14 cellular contexts compared by ENCODE assay signal in genomic region chr19:13092608-13093260, GRCh38. TPM values are rescaled to one million over a fixed set of nuclear protein-coding genes. Genes with fewer than 3 reads are reported as not detected.
DNase-seq lines count a peak whose midpoint lies in the region; ATAC-seq and TF ChIP-seq lines count a peak whose summit lies in the region.
"Had no signal": no experiment of that assay in that cellular context is flagged by ENCODE, and none has a peak within 500 bp of the region (broad histone marks: within the 10 kb centered on the region; RNA-seq: fewer than 3 reads in every experiment).

No MANE protein-coding gene starts in this region.

- ATAC-seq in SK-N-SH treated with all-trans-retinoic acid at 6 μM for 48 hours (no peak), foreskin keratinocyte (no peak), GM21825 (IDR thresholded peaks at IDR 0.05; ENCODE audit: unreplicated experiment) (no peak), GM21576 (IDR thresholded peaks at IDR 0.05; ENCODE audit: unreplicated experiment) (no peak)

- no peak for DNase-seq in SK-N-SH
- no peak for DNase-seq in endodermal cell
- no peak for DNase-seq in neural progenitor cell (ENCODE audit: low spot score)
- peak; percentile 24 to 39 for DNase-seq in uterus
- DNase-seq in foreskin keratinocyte = no peak
- DNase-seq: activated T-cell treated with anti-CD3 and anti-CD28 coated beads, Interleukin-2, amount 50 U/mL, for 1 hour; KG1; PC-3; WERI-Rb-1 had no signal

- H3K27ac Mint-ChIP-seq in endodermal cell (no peak overlapping the region), neural progenitor cell (no peak overlapping the region)

- H3K27me3 Mint-ChIP-seq in endodermal cell (ENCODE audit: insufficient read depth) = peaks cover 64% of the 10 kb centered on the region
- H3K27me3 Mint-ChIP-seq in neural progenitor cell (ENCODE audit: insufficient read depth, low read depth) = peaks cover 45% of the 10 kb centered on the region

- H3F3A ChIP-seq in SK-N-SH (replicated peaks; ENCODE audit: insufficient read depth) (no peaks in the 10 kb centered on the region), neural progenitor cell (ENCODE audit: low read depth) (peaks cover 33% of the 10 kb centered on the region)

- no peak for TF ChIP-seq RAD21 in SK-N-SH (IDR thresholded peaks at IDR 0.05; ENCODE audit: low read length)

- no peak for TF ChIP-seq CTCF in SK-N-SH (IDR thresholded peaks at IDR 0.05)
- TF ChIP-seq CTCF in endodermal cell (conservative IDR thresholded peaks at IDR 0.05) = no peak
- TF ChIP-seq CTCF in neural progenitor cell (IDR thresholded peaks at IDR 0.05) = no peak
- TF ChIP-seq CTCF in uterus (IDR thresholded peaks at IDR 0.05) = no peak
- no peak for TF ChIP-seq CTCF in foreskin keratinocyte (conservative IDR thresholded peaks at IDR 0.05)

- H3K9ac ChIP-seq in SK-N-SH = no peak overlapping the region
- H3K9ac ChIP-seq in endodermal cell (ENCODE audit: extremely low read depth, low read length, poor library complexity, severe bottlenecking) = no peak overlapping the region
- no peak overlapping the region for H3K9ac ChIP-seq in neural progenitor cell

- H3K27ac ChIP-seq in SK-N-SH (ENCODE audit: low read depth in 2 of 2, low read length in 1 of 2) (peak overlapping the region; percentile 79 to 99; a peak in 3 of 4 replicates), endodermal cell (ENCODE audit: low read depth, low read length) (peak overlapping the region; percentile 98), neural progenitor cell (no peak overlapping the region), uterus (peak overlapping the region; percentile 87 to 93), foreskin keratinocyte (no peak overlapping the region)
- H3K27ac ChIP-seq: epithelial cell of prostate, WERI-Rb-1 had no signal

- H3K27me3 ChIP-seq in SK-N-SH (ENCODE audit: insufficient read depth) = no peaks in the 10 kb centered on the region
- peaks cover 39% of the 10 kb centered on the region for H3K27me3 ChIP-seq in endodermal cell (ENCODE audit: control insufficient read depth, insufficient read depth, low read length, poor library complexity, severe bottlenecking)
- peaks cover 79% of the 10 kb centered on the region for H3K27me3 ChIP-seq in neural progenitor cell
- no peaks in the 10 kb centered on the region for H3K27me3 ChIP-seq in uterus
- peaks cover 5% of the 10 kb centered on the region for H3K27me3 ChIP-seq in foreskin keratinocyte

- H3K4me3 Mint-ChIP-seq in endodermal cell (no peak overlapping the region), neural progenitor cell (no peak overlapping the region)

- no peaks in the 10 kb centered on the region for H3K79me2 ChIP-seq in SK-N-SH (ENCODE audit: insufficient read depth)
- no peaks in the 10 kb centered on the region for H3K79me2 ChIP-seq in neural progenitor cell (ENCODE audit: low read depth)

- TF ChIP-seq POLR2A in uterus (IDR thresholded peaks at IDR 0.05) = no peak

- H3K36me3 ChIP-seq in SK-N-SH (replicated peaks in 1 of 2; ENCODE audit: control insufficient read depth in 1 of 2, insufficient read depth in 2 of 2, low read length in 1 of 2) (peaks cover 0 to 6% of the 10 kb centered on the region in 2 experiments), endodermal cell (ENCODE audit: control insufficient read depth, insufficient read depth, low read length) (no peaks in the 10 kb centered on the region), neural progenitor cell (no peaks in the 10 kb centered on the region), uterus (no peaks in the 10 kb centered on the region)
- H3K36me3 ChIP-seq: WERI-Rb-1 had no signal

- H3K9me3 Mint-ChIP-seq in endodermal cell (no peaks in the 10 kb centered on the region), neural progenitor cell (no peaks in the 10 kb centered on the region)

- H3K9me3 ChIP-seq in SK-N-SH (no peaks in the 10 kb centered on the region), endodermal cell (ENCODE audit: control insufficient read depth, low read length) (no peaks in the 10 kb centered on the region), neural progenitor cell (ENCODE audit: low read depth) (no peaks in the 10 kb centered on the region), uterus (no peaks in the 10 kb centered on the region)

- peaks cover 19 to 76% of the 10 kb centered on the region in 2 experiments for H3K4me1 ChIP-seq in SK-N-SH (ENCODE audit: control insufficient read depth in 1 of 2, insufficient read depth in 2 of 2, low read depth in 1 of 2, low read length in 1 of 2)
- peaks cover 16% of the 10 kb centered on the region for H3K4me1 ChIP-seq in endodermal cell (ENCODE audit: control insufficient read depth, insufficient read depth, low read length)
- peaks cover 37% of the 10 kb centered on the region for H3K4me1 ChIP-seq in neural progenitor cell
- H3K4me1 ChIP-seq in uterus = peaks cover 24 to 50% of the 10 kb centered on the region in 2 donors
- no peaks in the 10 kb centered on the region for H3K4me1 ChIP-seq in foreskin keratinocyte

- no peaks in the 10 kb centered on the region for H4K20me1 ChIP-seq in SK-N-SH (ENCODE audit: insufficient read depth)
- H4K20me1 ChIP-seq in neural progenitor cell (ENCODE audit: low read depth) = peaks cover 13% of the 10 kb centered on the region

- intact Hi-C loops in uterus (cut with DNase I; ENCODE audit: low total_unique reads) = loop anchor here (5.0 kb wide), 1 partner anchor 115 kb away; no protein-coding TSS in a partner anchor

- H3K9me2 ChIP-seq in SK-N-SH = no peaks in the 10 kb centered on the region

- H3K4me1 Mint-ChIP-seq in endodermal cell (peaks cover 21% of the 10 kb centered on the region), neural progenitor cell (peaks cover 40% of the 10 kb centered on the region)

- H3K4me3 ChIP-seq in SK-N-SH (ENCODE audit: low read depth in 2 of 2, low read length in 1 of 2) (no peak overlapping the region), endodermal cell (ENCODE audit: low read length) (no peak overlapping the region), neural progenitor cell (no peak overlapping the region), uterus (no peak overlapping the region)

- H3K4me2 ChIP-seq in SK-N-SH (no peak overlapping the region; the same call in 1 of the 2 replicates), neural progenitor cell (peak overlapping the region; percentile 58)

- H3K36me3 Mint-ChIP-seq in endodermal cell (ENCODE audit: low read depth) = no peaks in the 10 kb centered on the region
- no peaks in the 10 kb centered on the region for H3K36me3 Mint-ChIP-seq in neural progenitor cell

- POLR2A ChIA-PET in SK-N-SH (lab: Yijun Ruan, JAX) = interaction anchor here (1.0 to 1.7 kb wide), 3 partner anchors 15 to 115 kb away, joined by 3 to 5 read pairs (median 3); no protein-coding TSS in a partner anchor

- H2AFZ ChIP-seq in SK-N-SH (ENCODE audit: low read depth) (no peak overlapping the region), neural progenitor cell (replicated peaks) (no peak overlapping the region)

- TF ChIP-seq EP300 in SK-N-SH (IDR thresholded peaks at IDR 0.05; ENCODE audit: borderline replicate concordance in 1 of 2, low read depth in 1 of 2, low read length in 1 of 2) = no peak

- 65% methylated on average over 7 of the region's 14 CpGs for WGBS in SK-N-SH (ENCODE audit: low lambda C conversion rate)
- WGBS in endodermal cell (ENCODE audit: insufficient coverage in 1 of 2, insufficient read length in 1 of 2), 2 experiments = 90 to 97% methylated on average over 5 to 14 of the region's 14 CpGs

- CTCF ChIA-PET in SK-N-SH (lab: Yijun Ruan, JAX) = interaction anchor here (0.9 to 9.2 kb wide), 14 partner anchors 12 to 160 kb away, joined by 3 to 603 read pairs (median 14); partner anchors contain the start of genes DAND5, FARSA, LYL1 and NACC1

RNA-seq across cellular contexts. Expression of gene LYL1, which starts 9.9 kb away (rescaled TPM):
- polyA plus RNA-seq in SK-N-SH (2012; rRNA removed) = 1.1 and 2.2 TPM in 2 replicates
- polyA plus RNA-seq in SK-N-SH (2012; cell fraction: cytosol; rRNA removed) = 0.80 and 1.8 TPM in 2 replicates
- 3.7 and 4.9 TPM in 2 replicates for polyA plus RNA-seq in SK-N-SH (2012; cell fraction: nucleus; rRNA removed)
- total RNA-seq in endodermal cell = 1 to 10 TPM; 1.9 to 2.0 TPM
- 1.00 TPM for polyA plus RNA-seq in endodermal cell (2013, experiment 1 of 2)
- polyA plus RNA-seq in endodermal cell (2013, experiment 2 of 2) = 1.1 TPM
- total RNA-seq in neural progenitor cell (ENCODE audit: low replicate concordance) = 0.88 and 2.2 TPM in 2 replicates
- total RNA-seq in uterus = 10 to 100 TPM in 3 of 4 donors, 1 to 10 TPM in 1; 2.6 to 15.5 (median 11.1) TPM
- 1.9 and 2.1 TPM in 2 replicates for total RNA-seq in foreskin keratinocyte
- 1.6 and 2.7 TPM in 2 replicates for polyA plus RNA-seq in foreskin keratinocyte
- polyA plus RNA-seq: neural cell had no signal

RNA-seq across cellular contexts. Expression of gene TRMT1, which starts 23.8 kb away (rescaled TPM):
- polyA plus RNA-seq in SK-N-SH (2012; rRNA removed) (60.9 and 64.9 TPM in 2 replicates), foreskin keratinocyte (43.4 and 44.8 TPM in 2 replicates)
- 15.7 and 22.8 TPM in 2 replicates for polyA plus RNA-seq in SK-N-SH (2012; cell fraction: cytosol; rRNA removed)
- polyA plus RNA-seq in SK-N-SH (2012; cell fraction: nucleus; rRNA removed) = 485 and 635 TPM in 2 replicates
- total RNA-seq in endodermal cell (10 to 100 TPM; 51.3 to 66.2 TPM), neural progenitor cell (ENCODE audit: low replicate concordance) (30.2 and 49.0 TPM in 2 replicates), uterus (10 to 100 TPM; 23.2 to 99.4 (median 33.6) TPM), foreskin keratinocyte (35.7 and 37.7 TPM in 2 replicates)
- polyA plus RNA-seq in endodermal cell (2013, experiment 1 of 2) = 37.5 TPM
- 35.3 TPM for polyA plus RNA-seq in endodermal cell (2013, experiment 2 of 2)

RNA-seq across cellular contexts. Expression of gene NACC1, which starts 25.3 kb away (rescaled TPM):
- polyA plus RNA-seq in SK-N-SH (2012; rRNA removed) (72.8 and 127 TPM in 2 replicates), foreskin keratinocyte (32.9 and 36.7 TPM in 2 replicates)
- 36.3 and 58.8 TPM in 2 replicates for polyA plus RNA-seq in SK-N-SH (2012; cell fraction: cytosol; rRNA removed)
- 107 and 113 TPM in 2 replicates for polyA plus RNA-seq in SK-N-SH (2012; cell fraction: nucleus; rRNA removed)
- total RNA-seq in endodermal cell (100 to 1,000 TPM; 164 to 172 TPM), neural progenitor cell (ENCODE audit: low replicate concordance) (34.7 and 108 TPM in 2 replicates), uterus (10 to 100 TPM; 13.4 to 28.1 (median 15.8) TPM), foreskin keratinocyte (71.7 and 72.6 TPM in 2 replicates)
- 61.1 TPM for polyA plus RNA-seq in endodermal cell (2013, experiment 1 of 2)
- 53.8 TPM for polyA plus RNA-seq in endodermal cell (2013, experiment 2 of 2)

RNA-seq across cellular contexts. Expression of gene STX10, which starts 57.4 kb away (rescaled TPM):
- polyA plus RNA-seq in SK-N-SH (2012; rRNA removed) (143 and 163 TPM in 2 replicates), foreskin keratinocyte (95.3 and 97.5 TPM in 2 replicates)
- 105 and 124 TPM in 2 replicates for polyA plus RNA-seq in SK-N-SH (2012; cell fraction: cytosol; rRNA removed)
- 322 and 532 TPM in 2 replicates for polyA plus RNA-seq in SK-N-SH (2012; cell fraction: nucleus; rRNA removed)
- total RNA-seq in endodermal cell (10 to 100 TPM; 30.8 to 34.8 TPM), neural progenitor cell (ENCODE audit: low replicate concordance) (36.5 and 51.2 TPM in 2 replicates), uterus (10 to 100 TPM; 42.2 to 72.1 (median 44.8) TPM), foreskin keratinocyte (66.7 and 69.4 TPM in 2 replicates)
- 44.8 TPM for polyA plus RNA-seq in endodermal cell (2013, experiment 1 of 2)
- 42.4 TPM for polyA plus RNA-seq in endodermal cell (2013, experiment 2 of 2)

RNA-seq across cellular contexts. Expression of gene IER2, which starts 57.5 kb away (rescaled TPM):
- 55.7 and 115 TPM in 2 replicates for polyA plus RNA-seq in SK-N-SH (2012; rRNA removed)
- 56.1 and 82.2 TPM in 2 replicates for polyA plus RNA-seq in SK-N-SH (2012; cell fraction: cytosol; rRNA removed)
- 210 and 342 TPM in 2 replicates for polyA plus RNA-seq in SK-N-SH (2012; cell fraction: nucleus; rRNA removed)
- total RNA-seq in endodermal cell = 10 to 100 TPM; 55.3 to 66.6 TPM
- polyA plus RNA-seq in endodermal cell (2013, experiment 1 of 2) = 51.9 TPM
- polyA plus RNA-seq in endodermal cell (2013, experiment 2 of 2) = 52.6 TPM
- 13.7 and 55.4 TPM in 2 replicates for total RNA-seq in neural progenitor cell (ENCODE audit: low replicate concordance)
- 100 to 1,000 TPM in 1 of 4 donors, 10 to 100 TPM in 3; 15.1 to 108 (median 66.7) TPM for total RNA-seq in uterus
- total RNA-seq in foreskin keratinocyte = 48.2 and 51.8 TPM in 2 replicates
- 72.2 and 90.4 TPM in 2 replicates for polyA plus RNA-seq in foreskin keratinocyte

Comparison
In these comparisons a context has a peak if more than half of its experiments do, and no peak if none do; other contexts are left out.
1. DNase-seq: peak in uterus (2 of 2); none in SK-N-SH (single experiment), endodermal cell (single experiment), neural progenitor cell (single experiment) and foreskin keratinocyte (0 of 2).
2. H3K27ac ChIP-seq: peak in SK-N-SH (2 of 2), endodermal cell (single experiment) and uterus (2 of 2); none in neural progenitor cell (single experiment) and foreskin keratinocyte (single experiment).